1 cellular context compared by ENCODE assay signal in the genomic region with DNA sequence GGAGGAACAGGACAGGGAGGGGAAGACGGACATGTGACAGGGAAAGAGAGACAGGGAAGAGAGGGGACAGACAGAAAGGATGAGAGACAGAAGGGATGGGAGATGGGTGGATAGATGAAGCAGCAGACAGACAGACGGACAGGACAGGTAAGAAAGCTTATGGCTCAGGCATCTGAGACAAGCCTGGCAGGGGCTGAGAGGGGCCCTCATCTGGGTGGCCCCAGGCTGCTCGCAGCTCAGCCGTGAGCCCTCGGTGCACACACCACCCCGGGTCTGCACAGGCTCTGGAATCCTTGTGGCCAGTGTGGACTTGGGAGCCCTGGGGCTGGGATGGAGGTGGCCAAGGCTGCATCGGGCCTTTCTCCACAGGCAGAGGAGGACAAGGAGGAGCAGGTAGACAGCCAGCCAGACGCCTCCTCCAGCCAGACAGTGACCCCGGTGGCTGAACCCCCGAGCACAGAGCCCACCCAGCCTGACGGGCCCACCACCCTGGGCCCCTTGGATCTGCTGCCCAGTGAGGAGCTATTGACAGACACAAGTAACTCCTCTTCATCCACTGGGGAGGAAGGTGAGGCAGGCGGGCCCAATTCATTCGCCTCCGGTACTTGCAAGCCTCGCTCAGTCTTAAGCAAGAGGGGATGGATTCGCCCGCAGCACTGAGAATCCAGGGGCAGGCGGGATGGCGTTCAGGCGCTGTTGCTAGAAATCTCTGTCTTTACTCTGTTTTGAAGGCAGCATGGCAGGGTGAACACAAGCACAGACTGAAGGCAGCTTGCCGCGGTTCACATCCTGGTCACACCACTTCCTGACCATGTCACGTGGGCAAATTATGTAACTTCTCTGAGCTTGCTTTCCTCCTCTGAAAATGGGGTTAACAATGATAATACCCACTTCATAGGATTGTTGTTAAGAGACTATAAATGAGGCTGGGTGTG.
TF ChIP-seq lines count a peak whose summit lies in the region.

No MANE protein-coding gene starts in this region.

TF ChIP-seq in GM12878, 131 proteins besides CTCF, POLR2A, EP300 and RAD21:
- TF ChIP-seq RAD51 (IDR thresholded peaks at IDR 0.05) (peak; percentile 62; the same call in 1 of the 2 replicates), BHLHE40 (IDR thresholded peaks at IDR 0.05; ENCODE audit: borderline replicate concordance in 1 of 2, low read depth in 2 of 2, low read length in 1 of 2) (0 out of 4 replicates have a peak, but pooled peaks of 1 of the 2 experiments have one; percentile 13), BACH1 (IDR thresholded peaks at IDR 0.05; ENCODE audit: borderline replicate concordance) (no peak), TCF12 (IDR thresholded peaks at IDR 0.05; ENCODE audit: low read depth, low read length) (no peak), FOS (IDR thresholded peaks at IDR 0.05; ENCODE audit: borderline replicate concordance, extremely low read depth, insufficient read length) (no peak), YY1 (IDR thresholded peaks at IDR 0.05; ENCODE audit: low read depth, low read length) (no peak), NKRF (conservative IDR thresholded peaks at IDR 0.05) (no peak), RUNX3 (IDR thresholded peaks at IDR 0.05; ENCODE audit: low read length) (peak; percentile 41), PAX8 (IDR thresholded peaks at IDR 0.05) (no peak)
- TF ChIP-seq, protein P1, sequence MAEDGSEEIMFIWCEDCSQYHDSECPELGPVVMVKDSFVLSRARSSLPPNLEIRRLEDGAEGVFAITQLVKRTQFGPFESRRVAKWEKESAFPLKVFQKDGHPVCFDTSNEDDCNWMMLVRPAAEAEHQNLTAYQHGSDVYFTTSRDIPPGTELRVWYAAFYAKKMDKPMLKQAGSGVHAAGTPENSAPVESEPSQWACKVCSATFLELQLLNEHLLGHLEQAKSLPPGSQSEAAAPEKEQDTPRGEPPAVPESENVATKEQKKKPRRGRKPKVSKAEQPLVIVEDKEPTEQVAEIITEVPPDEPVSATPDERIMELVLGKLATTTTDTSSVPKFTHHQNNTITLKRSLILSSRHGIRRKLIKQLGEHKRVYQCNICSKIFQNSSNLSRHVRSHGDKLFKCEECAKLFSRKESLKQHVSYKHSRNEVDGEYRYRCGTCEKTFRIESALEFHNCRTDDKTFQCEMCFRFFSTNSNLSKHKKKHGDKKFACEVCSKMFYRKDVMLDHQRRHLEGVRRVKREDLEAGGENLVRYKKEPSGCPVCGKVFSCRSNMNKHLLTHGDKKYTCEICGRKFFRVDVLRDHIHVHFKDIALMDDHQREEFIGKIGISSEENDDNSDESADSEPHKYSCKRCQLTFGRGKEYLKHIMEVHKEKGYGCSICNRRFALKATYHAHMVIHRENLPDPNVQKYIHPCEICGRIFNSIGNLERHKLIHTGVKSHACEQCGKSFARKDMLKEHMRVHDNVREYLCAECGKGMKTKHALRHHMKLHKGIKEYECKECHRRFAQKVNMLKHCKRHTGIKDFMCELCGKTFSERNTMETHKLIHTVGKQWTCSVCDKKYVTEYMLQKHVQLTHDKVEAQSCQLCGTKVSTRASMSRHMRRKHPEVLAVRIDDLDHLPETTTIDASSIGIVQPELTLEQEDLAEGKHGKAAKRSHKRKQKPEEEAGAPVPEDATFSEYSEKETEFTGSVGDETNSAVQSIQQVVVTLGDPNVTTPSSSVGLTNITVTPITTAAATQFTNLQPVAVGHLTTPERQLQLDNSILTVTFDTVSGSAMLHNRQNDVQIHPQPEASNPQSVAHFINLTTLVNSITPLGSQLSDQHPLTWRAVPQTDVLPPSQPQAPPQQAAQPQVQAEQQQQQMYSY (CRISPR knock-in tag; IDR thresholded peaks at IDR 0.05): no peak
- TF ChIP-seq, protein P2, sequence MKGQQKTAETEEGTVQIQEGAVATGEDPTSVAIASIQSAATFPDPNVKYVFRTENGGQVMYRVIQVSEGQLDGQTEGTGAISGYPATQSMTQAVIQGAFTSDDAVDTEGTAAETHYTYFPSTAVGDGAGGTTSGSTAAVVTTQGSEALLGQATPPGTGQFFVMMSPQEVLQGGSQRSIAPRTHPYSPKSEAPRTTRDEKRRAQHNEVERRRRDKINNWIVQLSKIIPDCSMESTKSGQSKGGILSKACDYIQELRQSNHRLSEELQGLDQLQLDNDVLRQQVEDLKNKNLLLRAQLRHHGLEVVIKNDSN (IDR thresholded peaks at IDR 0.05; ENCODE audit: borderline replicate concordance, extremely low read length, insufficient read depth, low read depth, low read length): peak; percentile 74
